8 cellular contexts compared by ENCODE assay signal in genomic region chr1:113811353-113811887, GRCh38. TPM values are rescaled to one million over a fixed set of nuclear protein-coding genes. Genes with fewer than 3 reads are reported as not detected.
DNase-seq lines count a peak whose midpoint lies in the region; ATAC-seq and TF ChIP-seq lines count a peak whose summit lies in the region.

No MANE protein-coding gene starts in this region.

- peak overlapping the region; percentile 93 for H3K4me3 Mint-ChIP-seq in osteocyte (ENCODE audit: unreplicated experiment)

- peak overlapping the region; percentile 93 for H3K27ac Mint-ChIP-seq in osteocyte (ENCODE audit: unreplicated experiment)

- ATAC-seq in GM21737 (IDR thresholded peaks at IDR 0.05; ENCODE audit: unreplicated experiment), result peak; percentile 23
- no peak for ATAC-seq in sciatic nerve

- H3K9me3 Mint-ChIP-seq in osteocyte (ENCODE audit: unreplicated experiment), result peaks cover 5% of the 10 kb centered on the region

- H3K4me1 Mint-ChIP-seq in osteocyte (ENCODE audit: unreplicated experiment), result peaks cover 31% of the 10 kb centered on the region

- intact Hi-C loops in head of caudate nucleus (cut with DNase I), result loop anchor here (5.0 kb wide), 2 partner anchors 54 to 96 kb away; partner anchors contain the start of genes DCLRE1B and PHTF1
- intact Hi-C loops in sciatic nerve (cut with DNase I), result no loop called here

- peaks cover 2% of the 10 kb centered on the region for H3K36me3 Mint-ChIP-seq in osteocyte (ENCODE audit: unreplicated experiment)

- H3K27me3 Mint-ChIP-seq in osteocyte (ENCODE audit: unreplicated experiment), result no peaks in the 10 kb centered on the region

- TF ChIP-seq CTCF in osteocyte (IDR thresholded peaks at IDR 0.05), result no peak

- DNase-seq in ELF-1 (ENCODE audit: low read depth, low spot score) (peak; percentile 64), NCI-H146 treated with DMSO at 0.1 percent for 48 hours (lab: John Stamatoyannopoulos, UW; ENCODE audit: unreplicated experiment) (peak; percentile 51), head of caudate nucleus (peak in 34 of 42 donors; percentile 8 to 72 (median 32)), osteocyte (ENCODE audit: extremely low spot score, unreplicated experiment) (no peak), sciatic nerve (ENCODE audit: low spot score) (no peak)
- DNase-seq in activated T-helper 9 cell treated with anti-CD3 and anti-CD28 coated beads, Interleukin-2, amount 50 U/mL, for 16 hours (ENCODE audit: low read depth), result peak; percentile 10
- no peak for DNase-seq in central memory CD4-positive, alpha-beta T cell

RNA-seq across cellular contexts. Expression of gene RSBN1, which starts 0.9 kb away (rescaled TPM):
- 15.2 and 17.0 TPM in 2 replicates for total RNA-seq in osteocyte
- total RNA-seq in sciatic nerve, result 22.3 TPM

RNA-seq across cellular contexts. Expression of gene PHTF1, which starts 52.1 kb away (rescaled TPM):
- total RNA-seq in osteocyte (25.8 and 30.4 TPM in 2 replicates), sciatic nerve (12.3 TPM)

Comparison
In these comparisons a context has a peak if more than half of its experiments do, and no peak if none do; other contexts are left out.
1. DNase-seq: peak in ELF-1 (single experiment), NCI-H146 treated with DMSO at 0.1 percent for 48 hours (single experiment), activated T-helper 9 cell treated with anti-CD3 and anti-CD28 coated beads, Interleukin-2, amount 50 U/mL, for 16 hours (single experiment) and head of caudate nucleus (34 of 42); none in osteocyte (single experiment), sciatic nerve (single experiment) and central memory CD4-positive, alpha-beta T cell (single experiment).